In genomic region chr5:10133830-10134229, GRCh38 we compare ENCODE assay signal across 2 cellular contexts.
TF ChIP-seq lines count a peak whose summit lies in the region.

No MANE protein-coding gene starts in this region.

TF ChIP-seq in IMR-90, 13 proteins besides CTCF, POLR2A, EP300 and RAD21 (continued from another document):
- TF ChIP-seq USF2 (IDR thresholded peaks at IDR 0.05; ENCODE audit: low read depth, low read length) (no peak), BHLHE40 (IDR thresholded peaks at IDR 0.05; ENCODE audit: low read depth, low read length) (no peak), MAZ (IDR thresholded peaks at IDR 0.05; ENCODE audit: borderline replicate concordance, low read depth, low read length) (no peak), RCOR1 (IDR thresholded peaks at IDR 0.05; ENCODE audit: insufficient replicate concordance, low read length) (no peak), NFE2L2 (IDR thresholded peaks at IDR 0.05; ENCODE audit: low read depth, low read length) (no peak), MXI1 (IDR thresholded peaks at IDR 0.05; ENCODE audit: borderline replicate concordance, low read depth, low read length) (no peak), ELK1 (IDR thresholded peaks at IDR 0.05; ENCODE audit: borderline replicate concordance, low read depth, low read length) (no peak)

TF ChIP-seq in SK-N-SH treated with all-trans-retinoic acid at 6 μM for 48 hours, 23 proteins besides CTCF, POLR2A, EP300 and RAD21 (continued from another document):
- TF ChIP-seq PATZ1 (CRISPR knock-in tag; IDR thresholded peaks at IDR 0.05; ENCODE audit: borderline replicate concordance) (no peak), ISL1 (CRISPR knock-in tag; IDR thresholded peaks at IDR 0.05) (no peak), TOX (CRISPR knock-in tag; IDR thresholded peaks at IDR 0.05; ENCODE audit: borderline replicate concordance) (no peak)
